27 cellular contexts compared by ENCODE assay signal in genomic region chr11:34904421-34904950, GRCh38. TPM values are rescaled to one million over a fixed set of nuclear protein-coding genes. Genes with fewer than 3 reads are reported as not detected.
DNase-seq lines count a peak whose midpoint lies in the region; ATAC-seq, FAIRE-seq and TF ChIP-seq lines count a peak whose summit lies in the region.
"Had no signal": no experiment of that assay in that cellular context is flagged by ENCODE, and none has a peak within 500 bp of the region (broad histone marks: within the 10 kb centered on the region; RNA-seq: fewer than 3 reads in every experiment).

No MANE protein-coding gene starts in this region.

- peak overlapping the region in 2 of 7 donors; percentile 48 to 75 for H3K27ac Mint-ChIP-seq in CD14-positive monocyte
- H3K27ac Mint-ChIP-seq: activated naive CD4-positive, alpha-beta T cell treated with anti-CD3 and anti-CD28 coated beads, Interleukin-2, amount 50 U/mL, for 72 hours; immature natural killer cell; mesothelial cell of epicardium; natural killer cell treated with Interleukin-12 subunit alpha and Interleukin-12 subunit beta and Interleukin-15 and Interleukin-18, amount 100 ng/mL, for 72 hours; type B pancreatic cell had no signal

- H3K27ac ChIP-seq in K562 (ENCODE audit: extremely low read depth, low read depth, low read length): no peak overlapping the region
- H3K27ac ChIP-seq: C4-2B, left ventricle myocardium inferior, ovary, RWPE1 had no signal

- H3K36me3 ChIP-seq in K562 (ENCODE audit: control insufficient read depth, insufficient read depth, low read length): peaks cover 4% of the 10 kb centered on the region; the same call in 2 of the 3 replicates
- H3K36me3 ChIP-seq: ovary had no signal

- H3K36me3 Mint-ChIP-seq in CD14-positive monocyte: peaks cover 13 to 30% of the 10 kb centered on the region in 2 donors

- H3K4me3 Mint-ChIP-seq in CD14-positive monocyte: no peak overlapping the region
- H3K4me3 Mint-ChIP-seq: immature natural killer cell; mesothelial cell of epicardium; natural killer cell treated with Interleukin-12 subunit alpha and Interleukin-12 subunit beta and Interleukin-15 and Interleukin-18, amount 100 ng/mL, for 72 hours; type B pancreatic cell had no signal

- H3K79me2 ChIP-seq in K562 (ENCODE audit: control insufficient read depth, insufficient read depth, low read length): peaks cover 50% of the 10 kb centered on the region

- CTCF ChIA-PET in K562 (lab: Yijun Ruan, JAX; ENCODE audit: low intra/inter-chr PET ratio): no interaction called here

- no peak overlapping the region for H3K4me2 ChIP-seq in K562 (ENCODE audit: insufficient read depth, low read length)

- POLR2A ChIA-PET in K562 (lab: Yijun Ruan, JAX): interaction anchor here (0.6 to 0.7 kb wide), 3 partner anchors 8 to 402 kb away, joined by 3 to 4 read pairs (median 3); partner anchors contain the start of genes APIP and PDHX

- BruUV-seq in K562 (replicated peaks; lab: Mats Ljungman, UMichigan): no TSS peak

- WGBS in K562 (ENCODE audit: insufficient coverage, low coverage, missing lambda C conversion rate): 50% methylated on average over 3 of the region's 3 CpGs

- H3K27me3 ChIP-seq in K562 (ENCODE audit: control insufficient read depth in 2 of 2, insufficient read depth in 2 of 2, low read length in 2 of 2): no peaks in the 10 kb centered on the region
- H3K27me3 ChIP-seq: ovary had no signal

- H3K9me3 ChIP-seq in K562 (replicated peaks; ENCODE audit: control insufficient read depth, insufficient read depth, low read depth, low read length): no peaks in the 10 kb centered on the region

- no peak for TF ChIP-seq EP300 in K562 (IDR thresholded peaks at IDR 0.05; ENCODE audit: low read length)

- no peak for FAIRE-seq in K562 (lab: Jason Lieb, UNC)

- no peak for TF ChIP-seq POLR2A in K562 (conservative IDR thresholded peaks at IDR 0.05)

- H3K4me1 ChIP-seq in K562 (replicated peaks in 1 of 2; ENCODE audit: control insufficient read depth in 2 of 2, insufficient read depth in 2 of 2, low read length in 2 of 2): peaks cover 5 to 13% of the 10 kb centered on the region in 2 experiments; a peak in 4 of 5 replicates

- peak; percentile 47 for DNase-seq in NCI-H82 (lab: John Stamatoyannopoulos, UW)
- DNase-seq in NCI-H82 treated with DMSO at 0.1 percent for 48 hours (lab: John Stamatoyannopoulos, UW; ENCODE audit: unreplicated experiment): no peak
- peak; percentile 48 for DNase-seq in Jurkat, Clone E6-1 (ENCODE audit: low read depth, low spot score)
- DNase-seq in K562 (ENCODE audit: extremely low read depth in 1 of 4, low spot score in 3 of 4): peak in 1 of 4 experiments; percentile 21
- DNase-seq in ureter (ENCODE audit: low spot score): peak; percentile 52
- no peak for DNase-seq in CD14-positive monocyte (ENCODE audit: low spot score)
- no peak for DNase-seq in NCI-H2107 treated with DMSO at 0.1 percent for 48 hours (lab: John Stamatoyannopoulos, UW; ENCODE audit: unreplicated experiment)
- DNase-seq: ACHN; activated CD4-positive, alpha-beta T cell treated with anti-CD3 and anti-CD28 coated beads, Interleukin-2, amount 50 U/mL, for 1 hour; aorta; central memory CD4-positive, alpha-beta T cell; immature natural killer cell; left ventricle myocardium inferior; NCI-H1436; NCI-H226; ovary; right cardiac atrium; stimulated activated CD4-positive, alpha-beta T cell treated with anti-CD3 and anti-CD28 coated beads, Interleukin-12 subunit alpha, Interleukin-12 subunit beta, amount 100 ng/mL, for 4 hours had no signal

- H3K4me3 ChIP-seq in Jurkat, Clone E6-1 (ENCODE audit: low read length): no peak overlapping the region
- no peak overlapping the region for H3K4me3 ChIP-seq in K562
- H3K4me3 ChIP-seq: left ventricle myocardium inferior, ovary had no signal

- H3K4me1 Mint-ChIP-seq in CD14-positive monocyte: peaks cover 9% of the 10 kb centered on the region
- H3K4me1 Mint-ChIP-seq: mesothelial cell of epicardium had no signal

- no peak overlapping the region for H3K9ac ChIP-seq in K562 (ENCODE audit: insufficient read depth in 1 of 2, low read depth in 2 of 2, low read length in 2 of 2)

- ATAC-seq in K562 (no peak), HG02678 (IDR thresholded peaks at IDR 0.05; ENCODE audit: unreplicated experiment) (no peak)
- ATAC-seq: activated naive CD4-positive, alpha-beta T cell treated with anti-CD3 and anti-CD28 coated beads, Interleukin-2, amount 50 U/mL, for 72 hours; HCT116; natural killer cell treated with Interleukin-12 subunit alpha and Interleukin-12 subunit beta and Interleukin-15 and Interleukin-18, amount 100 ng/mL, for 72 hours; right cardiac atrium; SK-N-SH treated with all-trans-retinoic acid at 6 μM for 48 hours had no signal

- in situ Hi-C loops in K562 (cut with MboI): no loop called here

- H3K9me3 Mint-ChIP-seq in CD14-positive monocyte: peaks cover 17 to 44% (median 39%) of the 10 kb centered on the region in 7 donors

- no peaks in the 10 kb centered on the region for H3K9me1 ChIP-seq in K562 (ENCODE audit: control insufficient read depth, insufficient read depth, low read length)

- no peaks in the 10 kb centered on the region for H3K27me3 Mint-ChIP-seq in CD14-positive monocyte (ENCODE audit: low read depth in 3 of 3)
- H3K27me3 Mint-ChIP-seq: natural killer cell treated with Interleukin-12 subunit alpha and Interleukin-12 subunit beta and Interleukin-15 and Interleukin-18, amount 100 ng/mL, for 72 hours; type B pancreatic cell had no signal

- no peak for TF ChIP-seq CTCF in K562 (IDR thresholded peaks at IDR 0.05 in 2 of 3, conservative IDR thresholded peaks at IDR 0.05 in 1 of 3; ENCODE audit: insufficient read depth in 2 of 3, low read depth in 1 of 3, low read length in 3 of 3)
- TF ChIP-seq CTCF in CD14-positive monocyte (IDR thresholded peaks at IDR 0.05): no peak

- H2AFZ ChIP-seq in K562 (ENCODE audit: low read depth, low read length): no peak overlapping the region

- peaks cover 17% of the 10 kb centered on the region for H4K20me1 ChIP-seq in K562 (replicated peaks; ENCODE audit: control insufficient read depth, insufficient read depth, low read length)

- intact Hi-C loops in K562 (cut with micrococcal nuclease): no loop called here
- intact Hi-C loops in CD14-positive monocyte (cut with micrococcal nuclease): no loop called here

- no peak for TF ChIP-seq RAD21 in K562 (CRISPR knock-in tag; conservative IDR thresholded peaks at IDR 0.05 in 1 of 2, IDR thresholded peaks at IDR 0.05 in 1 of 2)

TF ChIP-seq in K562, 482 proteins besides CTCF, POLR2A, EP300 and RAD21 (continues in another document):
- no peak for TF ChIP-seq THAP7 (CRISPR knock-in tag; IDR thresholded peaks at IDR 0.05)
- peak; percentile 64 for TF ChIP-seq NFIC (IDR thresholded peaks at IDR 0.05)
- no peak for TF ChIP-seq NFYB (IDR thresholded peaks at IDR 0.05; ENCODE audit: extremely low read depth, insufficient read length)

RNA-seq across cellular contexts. Expression of gene APIP, which starts 11.7 kb away (rescaled TPM):
- polyA plus RNA-seq in Jurkat, Clone E6-1 (2012; ENCODE audit: insufficient read depth, insufficient read length): 77.9 TPM
- total RNA-seq in K562 (2011; cell fraction: chromatin; rRNA removed; ENCODE audit: low replicate concordance): 4.8 and 13.9 TPM in 2 replicates
- 3.8 and 5.9 TPM in 2 replicates for total RNA-seq in K562 (2011; cell fraction: nucleolus; rRNA removed)
- 8.6 and 9.2 TPM in 2 replicates for total RNA-seq in K562 (2011; cell fraction: nucleoplasm; rRNA removed)
- 49.8 and 63.7 TPM in 2 replicates for total RNA-seq in K562 (2014; rRNA removed)
- 91.4 and 96.8 TPM in 2 replicates for total RNA-seq in K562 (2014; rRNA removed; fragmentation: Illumina TruSeq; extraction: Trizol)
- 79.7 and 92.2 TPM in 2 replicates for total RNA-seq in K562 (2015; rRNA removed; fragmentation: Illumina TruSeq; extraction: Trizol)
- total RNA-seq in K562 (2021): 63.8 and 67.4 TPM in 2 replicates
- polyA plus RNA-seq in K562 (2011; rRNA removed): 49.5 and 65.7 TPM in 2 replicates
- polyA plus RNA-seq in K562 (2011; cell fraction: cytosol; rRNA removed): 15.0 and 31.1 TPM in 2 replicates
- 15.0 and 26.2 TPM in 2 replicates for polyA plus RNA-seq in K562 (2011; cell fraction: nucleus; rRNA removed)
- 53.1 and 71.4 TPM in 2 replicates for polyA plus RNA-seq in K562 (2012)
- 66.0 and 76.7 TPM in 2 replicates for polyA plus RNA-seq in K562 (2014; fragmentation: Illumina TruSeq; extraction: Trizol)
- polyA plus RNA-seq in K562 (2014; fragmentation: Nextera tagmentation; extraction: Ambion mirVana): 100 to 1,000 TPM; 100 to 110 TPM
- 80.3 and 82.8 TPM in 2 replicates for polyA plus RNA-seq in K562 (2014; rRNA removed)
- 32.2 and 38.1 TPM in 2 replicates for polyA minus RNA-seq in K562 (2011; rRNA and poly(A)+ RNA removed)
- 21.0 and 22.5 TPM in 2 replicates for polyA minus RNA-seq in K562 (2011; cell fraction: cytosol; rRNA and poly(A)+ RNA removed)
- 4.8 and 8.4 TPM in 2 replicates for polyA minus RNA-seq in K562 (2011; cell fraction: nucleus; rRNA and poly(A)+ RNA removed)
- 34.3 TPM for total RNA-seq in ureter
- 10 to 100 TPM; 22.9 to 25.4 TPM for polyA plus RNA-seq in CD14-positive monocyte

RNA-seq across cellular contexts. Expression of gene PDHX, which starts 11.9 kb away (rescaled TPM):
- polyA plus RNA-seq in Jurkat, Clone E6-1 (2012; ENCODE audit: insufficient read depth, insufficient read length): 30.1 TPM
- total RNA-seq in K562 (2011; cell fraction: chromatin; rRNA removed; ENCODE audit: low replicate concordance): 20.9 and 58.2 TPM in 2 replicates
- total RNA-seq in K562 (2011; cell fraction: nucleolus; rRNA removed): 10.5 and 13.6 TPM in 2 replicates
- total RNA-seq in K562 (2011; cell fraction: nucleoplasm; rRNA removed): 13.7 and 14.1 TPM in 2 replicates
- total RNA-seq in K562 (2014; rRNA removed) (23.7 and 28.4 TPM in 2 replicates), K562 (2014; rRNA removed; fragmentation: Illumina TruSeq; extraction: Trizol) (41.3 and 47.6 TPM in 2 replicates), K562 (2015; rRNA removed; fragmentation: Illumina TruSeq; extraction: Trizol) (38.5 and 38.9 TPM in 2 replicates), K562 (2021) (35.0 and 41.3 TPM in 2 replicates), ureter (39.4 TPM)
- polyA plus RNA-seq in K562 (2011; rRNA removed) (27.5 and 32.9 TPM in 2 replicates), K562 (2014; fragmentation: Illumina TruSeq; extraction: Trizol) (37.9 and 43.5 TPM in 2 replicates), K562 (2014; fragmentation: Nextera tagmentation; extraction: Ambion mirVana) (10 to 100 TPM; 20.8 to 31.2 TPM), K562 (2014; rRNA removed) (21.6 and 24.0 TPM in 2 replicates), CD14-positive monocyte (10 to 100 TPM; 17.5 to 19.5 TPM)
- 14.9 and 23.2 TPM in 2 replicates for polyA plus RNA-seq in K562 (2011; cell fraction: cytosol; rRNA removed)
- polyA plus RNA-seq in K562 (2011; cell fraction: nucleus; rRNA removed): 16.6 and 20.2 TPM in 2 replicates
- 25.6 and 31.6 TPM in 2 replicates for polyA plus RNA-seq in K562 (2012)
- 54.1 and 64.9 TPM in 2 replicates for polyA minus RNA-seq in K562 (2011; rRNA and poly(A)+ RNA removed)
- polyA minus RNA-seq in K562 (2011; cell fraction: cytosol; rRNA and poly(A)+ RNA removed): 20.7 and 24.3 TPM in 2 replicates
- 20.5 and 32.1 TPM in 2 replicates for polyA minus RNA-seq in K562 (2011; cell fraction: nucleus; rRNA and poly(A)+ RNA removed)

Comparison
In these comparisons a context has a peak if more than half of its experiments do, and no peak if none do; other contexts are left out.
1. DNase-seq: peak in NCI-H82 (single experiment), Jurkat, Clone E6-1 (single experiment) and ureter (single experiment); none in NCI-H82 treated with DMSO at 0.1 percent for 48 hours (single experiment), CD14-positive monocyte (single experiment) and NCI-H2107 treated with DMSO at 0.1 percent for 48 hours (single experiment).